Comparison of ENCODE assay signal across 27 cellular contexts in the genomic region with DNA sequence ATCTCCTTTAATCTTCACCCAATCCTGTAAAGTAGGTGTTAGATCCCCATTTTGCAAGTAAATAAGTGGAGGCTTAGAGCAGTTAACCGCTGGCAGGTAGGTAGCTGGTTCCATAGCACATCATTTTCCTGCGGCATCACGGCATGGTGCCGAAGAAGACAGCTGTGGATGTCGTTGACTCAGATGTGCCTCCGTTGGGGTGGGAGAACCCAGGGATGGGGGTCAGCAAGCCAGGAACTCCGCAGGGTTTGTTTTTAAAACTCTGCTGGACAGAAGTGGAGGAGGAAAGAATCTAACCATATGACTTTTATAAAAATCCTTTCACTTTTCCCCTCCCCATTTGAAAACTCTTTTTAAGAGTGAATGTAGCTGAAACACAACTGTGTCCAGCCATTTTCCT. TPM values are rescaled to one million over a fixed set of nuclear protein-coding genes. Genes with fewer than 3 reads are reported as not detected.
DNase-seq lines count a peak whose midpoint lies in the region; ATAC-seq and TF ChIP-seq lines count a peak whose summit lies in the region.
"Had no signal": no experiment of that assay in that cellular context is flagged by ENCODE, and none has a peak within 500 bp of the region (broad histone marks: within the 10 kb centered on the region; RNA-seq: fewer than 3 reads in every experiment).

No MANE protein-coding gene starts in this region.

- H3K27ac Mint-ChIP-seq in activated CD8-positive, alpha-beta memory T cell treated with anti-CD3 and anti-CD28 coated beads, Interleukin-2, amount 10 ng/mL, durations not matched to agents 7 days and 5 days = peak overlapping the region; percentile 8
- H3K27ac Mint-ChIP-seq: activated naive CD4-positive, alpha-beta T cell treated with anti-CD3 and anti-CD28 coated beads, Interleukin-2, amount 50 U/mL, for 24 hours; CD4-positive, alpha-beta T cell had no signal

- no peak for TF ChIP-seq POLR2A in adrenal gland (IDR thresholded peaks at IDR 0.05)

- no peaks in the 10 kb centered on the region for H3K9me2 ChIP-seq in hepatocyte (replicated peaks; ENCODE audit: insufficient read depth)

- no peak overlapping the region for H2AK5ac ChIP-seq in mesendoderm (ENCODE audit: low read length)

- no peaks in the 10 kb centered on the region for H3K27me3 Mint-ChIP-seq in activated CD8-positive, alpha-beta memory T cell treated with anti-CD3 and anti-CD28 coated beads, Interleukin-2, amount 10 ng/mL, durations not matched to agents 7 days and 5 days
- H3K27me3 Mint-ChIP-seq: activated naive CD4-positive, alpha-beta T cell treated with anti-CD3 and anti-CD28 coated beads, Interleukin-2, amount 50 U/mL, for 24 hours; CD4-positive, alpha-beta T cell; stimulated activated naive CD8-positive, alpha-beta T cell treated with anti-CD3 and anti-CD28 coated beads, Interleukin-15, Interleukin-2, amounts not matched to agents 100 ng/mL and 50 ng/mL, for 24 hours had no signal

- H3K4me2 ChIP-seq in hepatocyte (peak overlapping the region; percentile 53), smooth muscle cell (no peak overlapping the region), mesendoderm (ENCODE audit: low read length) (no peak overlapping the region)

- H3K4ac ChIP-seq in mesendoderm (ENCODE audit: low read depth, low read length) = no peak overlapping the region

- H3K36me3 Mint-ChIP-seq in activated CD8-positive, alpha-beta memory T cell treated with anti-CD3 and anti-CD28 coated beads, Interleukin-2, amount 10 ng/mL, durations not matched to agents 7 days and 5 days = peaks cover 10% of the 10 kb centered on the region

- H3K23ac ChIP-seq in mesendoderm (ENCODE audit: low read length) = no peak overlapping the region

- H2BK120ac ChIP-seq in mesendoderm (ENCODE audit: low read depth, low read length) = no peak overlapping the region

- H2BK15ac ChIP-seq in mesendoderm (replicated peaks; ENCODE audit: low read depth) = no peak overlapping the region

- H3K9me3 Mint-ChIP-seq in activated CD8-positive, alpha-beta memory T cell treated with anti-CD3 and anti-CD28 coated beads, Interleukin-2, amount 10 ng/mL, durations not matched to agents 7 days and 5 days (ENCODE audit: low read depth) = no peaks in the 10 kb centered on the region
- H3K9me3 Mint-ChIP-seq: activated naive CD4-positive, alpha-beta T cell treated with anti-CD3 and anti-CD28 coated beads, Interleukin-2, amount 50 U/mL, for 24 hours; CD4-positive, alpha-beta T cell; stimulated activated naive CD8-positive, alpha-beta T cell treated with anti-CD3 and anti-CD28 coated beads, Interleukin-15, Interleukin-2, amounts not matched to agents 100 ng/mL and 50 ng/mL, for 24 hours had no signal

- H3F3A ChIP-seq in smooth muscle cell (ENCODE audit: low read depth) = peaks cover 5% of the 10 kb centered on the region

- H3K9ac ChIP-seq in smooth muscle cell (ENCODE audit: low read depth) (no peak overlapping the region), mesendoderm (ENCODE audit: low read length) (no peak overlapping the region)
- H3K9ac ChIP-seq: parathyroid adenoma had no signal

- ATAC-seq in activated CD8-positive, alpha-beta memory T cell treated with anti-CD3 and anti-CD28 coated beads, Interleukin-2, amount 10 ng/mL, durations not matched to agents 7 days and 5 days = no peak
- ATAC-seq: right lobe of liver had no signal

- no peak overlapping the region for H3K4me3 ChIP-seq in adrenal gland
- H3K4me3 ChIP-seq in hepatocyte = no peak overlapping the region
- no peak overlapping the region for H3K4me3 ChIP-seq in smooth muscle cell
- H3K4me3 ChIP-seq in mesendoderm (ENCODE audit: low read length) = no peak overlapping the region
- H3K4me3 ChIP-seq: lung, Peyer's patch, right lobe of liver had no signal

- H4K20me1 ChIP-seq in hepatocyte (ENCODE audit: insufficient read depth, poor library complexity, severe bottlenecking) (no peaks in the 10 kb centered on the region), smooth muscle cell (ENCODE audit: low read depth) (no peaks in the 10 kb centered on the region)

- no peak overlapping the region for H4K8ac ChIP-seq in mesendoderm (ENCODE audit: low read depth, low read length)

- 72 to 85% (median 84%) methylated on average over 7 of the region's 7 CpGs for WGBS in adrenal gland, 4 donors
- 62% methylated on average over 7 of the region's 7 CpGs for WGBS in hepatocyte (ENCODE audit: low lambda C conversion rate, missing lambda C conversion rate)
- 89% methylated on average over 7 of the region's 7 CpGs for WGBS in smooth muscle cell (ENCODE audit: low lambda C conversion rate)
- WGBS in mesendoderm (ENCODE audit: extremely low coverage, insufficient coverage, low lambda C conversion rate) = no CpG with 5 or more reads among the region's 7 CpGs

- no peak overlapping the region for H3K4me3 Mint-ChIP-seq in activated CD8-positive, alpha-beta memory T cell treated with anti-CD3 and anti-CD28 coated beads, Interleukin-2, amount 10 ng/mL, durations not matched to agents 7 days and 5 days
- H3K4me3 Mint-ChIP-seq: activated naive CD4-positive, alpha-beta T cell treated with anti-CD3 and anti-CD28 coated beads, Interleukin-2, amount 50 U/mL, for 24 hours; CD4-positive, alpha-beta T cell; stimulated activated naive CD8-positive, alpha-beta T cell treated with anti-CD3 and anti-CD28 coated beads, Interleukin-15, Interleukin-2, amounts not matched to agents 100 ng/mL and 50 ng/mL, for 24 hours had no signal

- H3K27me3 ChIP-seq in adrenal gland (no peaks in the 10 kb centered on the region), hepatocyte (no peaks in the 10 kb centered on the region), smooth muscle cell (ENCODE audit: low read depth) (no peaks in the 10 kb centered on the region), mesendoderm (ENCODE audit: insufficient read depth, low read length, poor library complexity) (no peaks in the 10 kb centered on the region)
- H3K27me3 ChIP-seq: Peyer's patch, right lobe of liver had no signal

- TF ChIP-seq CTCF in adrenal gland (IDR thresholded peaks at IDR 0.05) (no peak), hepatocyte (IDR thresholded peaks at IDR 0.05; ENCODE audit: poor library complexity) (no peak), smooth muscle cell (IDR thresholded peaks at IDR 0.05; ENCODE audit: borderline replicate concordance, insufficient read depth, poor library complexity, severe bottlenecking) (no peak)

- no peaks in the 10 kb centered on the region for H3K79me1 ChIP-seq in mesendoderm (ENCODE audit: low read length)

- H3K4me1 ChIP-seq in adrenal gland (replicated peaks in 1 of 2) (peaks cover 18 to 30% of the 10 kb centered on the region in 2 donors), hepatocyte (ENCODE audit: insufficient read depth) (peaks cover 49% of the 10 kb centered on the region), smooth muscle cell (ENCODE audit: low read depth) (peaks cover 7% of the 10 kb centered on the region), mesendoderm (ENCODE audit: control insufficient read depth, low read depth, low read length) (no peaks in the 10 kb centered on the region)
- H3K4me1 ChIP-seq: parathyroid adenoma, Peyer's patch, right lobe of liver had no signal

- H3K9me3 ChIP-seq in adrenal gland (replicated peaks in 1 of 3) (no peaks in the 10 kb centered on the region), hepatocyte (ENCODE audit: low read depth) (no peaks in the 10 kb centered on the region), smooth muscle cell (replicated peaks; ENCODE audit: low read depth) (no peaks in the 10 kb centered on the region)
- H3K9me3 ChIP-seq: Peyer's patch, right lobe of liver had no signal

- no peak overlapping the region for H4K5ac ChIP-seq in mesendoderm (ENCODE audit: low read length)

- H3K79me2 ChIP-seq in hepatocyte (no peaks in the 10 kb centered on the region), smooth muscle cell (ENCODE audit: low read depth) (no peaks in the 10 kb centered on the region), mesendoderm (ENCODE audit: control insufficient read depth, insufficient read depth, low read length) (no peaks in the 10 kb centered on the region)
- H3K79me2 ChIP-seq: parathyroid adenoma had no signal

- H3K36me3 ChIP-seq in adrenal gland (replicated peaks in 1 of 2) (peaks cover 0 to 28% of the 10 kb centered on the region in 2 donors), hepatocyte (replicated peaks; ENCODE audit: insufficient read depth, low read depth) (no peaks in the 10 kb centered on the region), smooth muscle cell (ENCODE audit: low read depth) (no peaks in the 10 kb centered on the region), mesendoderm (ENCODE audit: control insufficient read depth, insufficient read depth, low read length) (no peaks in the 10 kb centered on the region)

- no peak for DNase-seq in activated CD8-positive, alpha-beta memory T cell treated with anti-CD3 and anti-CD28 coated beads, Interleukin-2, amount 10 ng/mL, durations not matched to agents 7 days and 5 days
- DNase-seq in activated CD8-positive, alpha-beta memory T cell treated with anti-CD3 and anti-CD28 coated beads for 24 hours = no peak
- DNase-seq in adrenal gland = no peak
- no peak for DNase-seq in hepatocyte (ENCODE audit: low spot score)
- DNase-seq in smooth muscle cell (lab: John Stamatoyannopoulos, UW; ENCODE audit: unreplicated experiment) = no peak
- no peak for DNase-seq in activated effector memory CD4-positive, alpha-beta T cell treated with anti-CD3 and anti-CD28 coated beads, Interleukin-2, amount 50 U/mL, for 16 hours
- DNase-seq in RPMI8226 = no peak
- no peak for DNase-seq in mesendoderm
- DNase-seq: 8988T; activated CD4-positive, alpha-beta T cell treated with anti-CD3 and anti-CD28 coated beads for 48 hours; anterior cingulate cortex; CD4-positive, alpha-beta T cell; central memory CD4-positive, alpha-beta T cell; NCI-H226; NCI-H69; Peyer's patch; right lobe of liver; SIG-M5; stimulated activated CD4-positive, alpha-beta T cell treated with anti-CD3 and anti-CD28 coated beads, Interleukin-15, amount 100 ng/mL, for 24 hours; T-helper 9 cell; WERI-Rb-1 had no signal

- no peak overlapping the region for H2BK5ac ChIP-seq in mesendoderm (ENCODE audit: low read length)

- CTCF ChIA-PET in activated CD8-positive, alpha-beta memory T cell treated with anti-CD3 and anti-CD28 coated beads, Interleukin-2, amount 10 ng/mL, durations not matched to agents 7 days and 5 days (lab: Charles Lee) = interaction anchor here (1.0 to 2.0 kb wide), 7 partner anchors 10 to 255 kb away, joined by 3 to 7 read pairs (median 3); a partner anchor contains a TSS

- H3K56ac ChIP-seq in mesendoderm (ENCODE audit: low read length) = no peak overlapping the region

- H2AFZ ChIP-seq in hepatocyte (no peak overlapping the region), smooth muscle cell (ENCODE audit: low read depth) (no peak overlapping the region)
- H2AFZ ChIP-seq: parathyroid adenoma had no signal

- H3K27ac ChIP-seq in adrenal gland (peak overlapping the region in 3 of 5 donors; percentile 1 to 82 (median 80)), hepatocyte (peak overlapping the region; percentile 66), smooth muscle cell (ENCODE audit: low read depth) (peak overlapping the region; percentile 22), mesendoderm (ENCODE audit: low read depth, low read length) (no peak overlapping the region)
- H3K27ac ChIP-seq: parathyroid adenoma, right lobe of liver, WERI-Rb-1 had no signal

- no peak overlapping the region for H3K18ac ChIP-seq in mesendoderm (ENCODE audit: low read length)

- H3K4me1 Mint-ChIP-seq in activated CD8-positive, alpha-beta memory T cell treated with anti-CD3 and anti-CD28 coated beads, Interleukin-2, amount 10 ng/mL, durations not matched to agents 7 days and 5 days = peaks cover 50% of the 10 kb centered on the region
- H3K4me1 Mint-ChIP-seq: activated naive CD4-positive, alpha-beta T cell treated with anti-CD3 and anti-CD28 coated beads, Interleukin-2, amount 50 U/mL, for 24 hours had no signal

- intact Hi-C loops in adrenal gland (cut with DNase I) = loop anchor here in 1 of 2 donors (10.0 kb wide), 1 partner anchor 48 kb away; no protein-coding TSS in a partner anchor

RNA-seq across cellular contexts. Expression of a gene that starts 27.8 kb away (rescaled TPM):
- total RNA-seq in activated CD8-positive, alpha-beta memory T cell treated with anti-CD3 and anti-CD28 coated beads, Interleukin-2, amount 10 ng/mL, durations not matched to agents 7 days and 5 days = 1 to 10 TPM in 1 of 2 experiments, under 1 TPM in 1; 0.37 to 2.0 TPM
- 1 to 10 TPM in 2 of 8 donors, under 1 TPM in 5, not detected in 1; 0.12 to 4.7 (median 0.55) TPM for total RNA-seq in adrenal gland
- 1 to 10 TPM in 2 of 3 donors, under 1 TPM in 1; 0.29 to 9.3 (median 7.4) TPM for polyA plus RNA-seq in adrenal gland
- total RNA-seq in hepatocyte = not detected in 2 replicates
- polyA plus RNA-seq in hepatocyte = 0.28 TPM in 1 of 2 replicates, not detected in the other
- 1.2 and 4.1 TPM in 2 replicates for total RNA-seq in smooth muscle cell
- 7.2 and 9.6 TPM in 2 replicates for polyA plus RNA-seq in smooth muscle cell
- not detected for polyA plus RNA-seq in mesendoderm (2013, experiment 1 of 2)
- polyA plus RNA-seq in mesendoderm (2013, experiment 2 of 2) = not detected
- polyA plus RNA-seq: keratinocyte, neural cell had no signal

RNA-seq across cellular contexts. Expression of a gene that starts 41.0 kb away (rescaled TPM):
- total RNA-seq in activated CD8-positive, alpha-beta memory T cell treated with anti-CD3 and anti-CD28 coated beads, Interleukin-2, amount 10 ng/mL, durations not matched to agents 7 days and 5 days = 10 to 100 TPM; 46.4 to 47.7 TPM
- 100 to 1,000 TPM in 1 of 8 donors, 10 to 100 TPM in 7; 62.7 to 107 (median 89.0) TPM for total RNA-seq in adrenal gland
- 10 to 100 TPM; 17.5 to 67.3 (median 19.4) TPM for polyA plus RNA-seq in adrenal gland
- total RNA-seq in hepatocyte = 39.6 and 44.8 TPM in 2 replicates
- 39.2 and 45.2 TPM in 2 replicates for polyA plus RNA-seq in hepatocyte
- 40.7 and 45.7 TPM in 2 replicates for total RNA-seq in smooth muscle cell
- 43.7 and 44.6 TPM in 2 replicates for polyA plus RNA-seq in smooth muscle cell
- 7.4 TPM for polyA plus RNA-seq in mesendoderm (2013, experiment 1 of 2)
- 7.1 TPM for polyA plus RNA-seq in mesendoderm (2013, experiment 2 of 2)

RNA-seq across cellular contexts. Expression of a gene that starts 52.1 kb away (rescaled TPM):
- 10 to 100 TPM; 30.8 to 39.9 TPM for total RNA-seq in activated CD8-positive, alpha-beta memory T cell treated with anti-CD3 and anti-CD28 coated beads, Interleukin-2, amount 10 ng/mL, durations not matched to agents 7 days and 5 days
- total RNA-seq in adrenal gland (100 to 1,000 TPM in 2 of 8 donors, 10 to 100 TPM in 6; 36.4 to 138 (median 61.4) TPM), hepatocyte (52.3 and 53.0 TPM in 2 replicates), smooth muscle cell (49.3 and 57.6 TPM in 2 replicates)
- polyA plus RNA-seq in adrenal gland (100 to 1,000 TPM in 1 of 3 donors, 10 to 100 TPM in 1, 1 to 10 TPM in 1; 8.2 to 134 (median 30.5) TPM), hepatocyte (42.6 and 51.7 TPM in 2 replicates), smooth muscle cell (34.6 and 45.4 TPM in 2 replicates)
- 105 TPM for polyA plus RNA-seq in mesendoderm (2013, experiment 1 of 2)
- 104 TPM for polyA plus RNA-seq in mesendoderm (2013, experiment 2 of 2)

RNA-seq across cellular contexts. Expression of a gene that starts 59.3 kb away (rescaled TPM):
- 100 to 1,000 TPM; 125 to 167 TPM for total RNA-seq in activated CD8-positive, alpha-beta memory T cell treated with anti-CD3 and anti-CD28 coated beads, Interleukin-2, amount 10 ng/mL, durations not matched to agents 7 days and 5 days
- total RNA-seq in adrenal gland (100 to 1,000 TPM; 260 to 523 (median 363) TPM), hepatocyte (184 and 203 TPM in 2 replicates), smooth muscle cell (200 and 225 TPM in 2 replicates)
- polyA plus RNA-seq in adrenal gland (100 to 1,000 TPM; 116 to 481 (median 200) TPM), hepatocyte (359 and 395 TPM in 2 replicates), smooth muscle cell (441 and 517 TPM in 2 replicates)
- polyA plus RNA-seq in mesendoderm (2013, experiment 1 of 2) = 117 TPM
- 118 TPM for polyA plus RNA-seq in mesendoderm (2013, experiment 2 of 2)
